Comparison of ENCODE assay signal across 9 cellular contexts in genomic region chr6:63634630-63635029, GRCh38. TPM values are rescaled to one million over a fixed set of nuclear protein-coding genes. Genes with fewer than 3 reads are reported as not detected.
DNase-seq lines count a peak whose midpoint lies in the region; ATAC-seq and TF ChIP-seq lines count a peak whose summit lies in the region.
"Had no signal": no experiment of that assay in that cellular context is flagged by ENCODE, and none has a peak within 500 bp of the region (broad histone marks: within the 10 kb centered on the region; RNA-seq: fewer than 3 reads in every experiment).

No MANE protein-coding gene starts in this region.

- H3K27ac Mint-ChIP-seq in CD4-positive, alpha-beta T cell = peak overlapping the region; percentile 99
- peak overlapping the region; percentile 85 to 94 for H3K27ac Mint-ChIP-seq in activated naive CD4-positive, alpha-beta T cell treated with anti-CD3 and anti-CD28 coated beads, Interleukin-2, amount 50 U/mL, for 72 hours

- intact Hi-C loops in CD4-positive, alpha-beta T cell (cut with DNase I, micrococcal nuclease) = loop anchor here (1.0 to 5.0 kb wide), 4 partner anchors 37 to 73 kb away; partner anchors contain the start of genes LOC128125822 (in 2 of the 2) and PTP4A1 (in 2 of the 2)

- no peaks in the 10 kb centered on the region for H3K27me3 Mint-ChIP-seq in CD4-positive, alpha-beta T cell

- no peaks in the 10 kb centered on the region for H3K9me3 ChIP-seq in CD4-positive, alpha-beta T cell (ENCODE audit: control insufficient read depth, low read length)

- peak overlapping the region; percentile 93 for H3K4me3 Mint-ChIP-seq in CD4-positive, alpha-beta T cell

- CTCF ChIA-PET in CD4-positive, alpha-beta T cell (lab: Charles Lee) = interaction anchor here (1.0 to 4.2 kb wide), 6 partner anchors 9 to 60 kb away, joined by 3 to 18 read pairs (median 4); no protein-coding TSS in a partner anchor
- CTCF ChIA-PET in HEK293T (lab: Yijun Ruan, JAX) = interaction anchor here (2.6 kb wide), 1 partner anchor 36 kb away, joined by 16 read pairs; no protein-coding TSS in a partner anchor

- no peak for ATAC-seq in CD4-positive, alpha-beta T cell (ENCODE audit: poor library complexity)
- no peak for ATAC-seq in activated naive CD4-positive, alpha-beta T cell treated with anti-CD3 and anti-CD28 coated beads, Interleukin-2, amount 50 U/mL, for 72 hours
- no peak for ATAC-seq in HG03159 (IDR thresholded peaks at IDR 0.05; ENCODE audit: unreplicated experiment)
- no peak for ATAC-seq in HG03354 (IDR thresholded peaks at IDR 0.05; ENCODE audit: poor library complexity, severe bottlenecking, unreplicated experiment)
- no peak for ATAC-seq in GM21576 (IDR thresholded peaks at IDR 0.05; ENCODE audit: unreplicated experiment)

- TF ChIP-seq CTCF in CD4-positive, alpha-beta T cell (IDR thresholded peaks at IDR 0.05) = no peak

- peak overlapping the region; percentile 97 for H3K27ac ChIP-seq in CD4-positive, alpha-beta T cell (ENCODE audit: low read depth, low read length)

- no peaks in the 10 kb centered on the region for H3K9me3 Mint-ChIP-seq in CD4-positive, alpha-beta T cell
- no peaks in the 10 kb centered on the region for H3K9me3 Mint-ChIP-seq in activated naive CD4-positive, alpha-beta T cell treated with anti-CD3 and anti-CD28 coated beads, Interleukin-2, amount 50 U/mL, for 72 hours

- DNase-seq in CD4-positive, alpha-beta T cell = no peak
- DNase-seq in HEK293T (ENCODE audit: extremely low spot score) (peak; percentile 17), medulla oblongata (ENCODE audit: extremely low spot score) (peak; percentile 31), NCI-H446 (lab: John Stamatoyannopoulos, UW) (no peak)
- no peak for DNase-seq in activated naive CD4-positive, alpha-beta T cell treated with anti-CD3 and anti-CD28 coated beads, Interleukin-2, amount 50 U/mL, for 72 hours (ENCODE audit: low spot score in 2 of 2)
- DNase-seq: stimulated activated CD4-positive, alpha-beta T cell treated with anti-CD3 and anti-CD28 coated beads, Interleukin-15, amount 100 ng/mL, for 24 hours had no signal

- peaks cover 45% of the 10 kb centered on the region for H3K4me1 Mint-ChIP-seq in CD4-positive, alpha-beta T cell (ENCODE audit: low read depth)

- H3K36me3 Mint-ChIP-seq in CD4-positive, alpha-beta T cell (ENCODE audit: low read depth) = peaks cover 11% of the 10 kb centered on the region
- peaks cover 6% of the 10 kb centered on the region in 2 donors for H3K36me3 Mint-ChIP-seq in activated naive CD4-positive, alpha-beta T cell treated with anti-CD3 and anti-CD28 coated beads, Interleukin-2, amount 50 U/mL, for 72 hours

- POLR2A ChIA-PET in CD4-positive, alpha-beta T cell (lab: Charles Lee) = interaction anchor here (0.7 to 4.5 kb wide), 11 partner anchors 7 to 64 kb away, joined by 3 to 107 read pairs (median 12); partner anchors contain the start of genes LOC128125822 and PTP4A1
- POLR2A ChIA-PET in HEK293T (lab: Yijun Ruan, JAX) = interaction anchor here (1.0 to 2.0 kb wide), 8 partner anchors 9 to 66 kb away, joined by 3 to 22 read pairs (median 6); no protein-coding TSS in a partner anchor

- no peaks in the 10 kb centered on the region for H3K27me3 ChIP-seq in CD4-positive, alpha-beta T cell (ENCODE audit: control insufficient read depth, insufficient read depth, low read length)

TF ChIP-seq in HEK293T, 16 proteins besides CTCF, POLR2A, EP300 and RAD21:
- TF ChIP-seq CTBP1 (IDR thresholded peaks at IDR 0.05; ENCODE audit: borderline replicate concordance) (no peak), PKNOX1 (IDR thresholded peaks at IDR 0.05) (peak; percentile 73)

RNA-seq across cellular contexts. Expression of gene PHF3, which starts 1.0 kb away (rescaled TPM):
- 100 to 1,000 TPM; 125 to 136 TPM for total RNA-seq in CD4-positive, alpha-beta T cell
- total RNA-seq in activated naive CD4-positive, alpha-beta T cell treated with anti-CD3 and anti-CD28 coated beads, Interleukin-2, amount 50 U/mL, for 72 hours = 10 to 100 TPM; 55.2 to 61.6 TPM

Comparison
In these comparisons a context has a peak if more than half of its experiments do, and no peak if none do; other contexts are left out.
1. DNase-seq: peak in HEK293T (single experiment) and medulla oblongata (single experiment); none in CD4-positive, alpha-beta T cell (0 of 10), activated naive CD4-positive, alpha-beta T cell treated with anti-CD3 and anti-CD28 coated beads, Interleukin-2, amount 50 U/mL, for 72 hours (0 of 2) and NCI-H446 (0 of 2).